8 cellular contexts compared by ENCODE assay signal in genomic region chr12:67068773-67069450, GRCh38.
DNase-seq lines count a peak whose midpoint lies in the region; ATAC-seq and TF ChIP-seq lines count a peak whose summit lies in the region.

No MANE protein-coding gene starts in this region.

- peak overlapping the region; percentile 42 for H3K4me3 ChIP-seq in CD8-positive, alpha-beta T cell (ENCODE audit: low read depth, low read length)
- H3K4me3 ChIP-seq in SJCRH30: peak overlapping the region; percentile 71
- H3K4me3 ChIP-seq in ascending aorta: peak overlapping the region; percentile 62 to 89
- H3K4me3 ChIP-seq in iPS-15b (ENCODE audit: low read depth, low read length): peak overlapping the region; percentile 75

- H3K36me3 Mint-ChIP-seq in CD8-positive, alpha-beta T cell: no peaks in the 10 kb centered on the region

- peak in 5 of 7 experiments; percentile 27 to 59 (median 38) for DNase-seq in CD8-positive, alpha-beta T cell
- DNase-seq in HK-2 (ENCODE audit: unreplicated experiment) (peak; percentile 67), SJCRH30 (peak; percentile 65 to 72), ascending aorta (ENCODE audit: low spot score in 2 of 2) (no peak)
- peak; percentile 46 for DNase-seq in stimulated activated CD4-positive, alpha-beta T cell treated with anti-CD3 and anti-CD28 coated beads, Interleukin-12 subunit alpha, Interleukin-12 subunit beta, amount 100 ng/mL, for 4 hours

- H3K4me1 ChIP-seq in CD8-positive, alpha-beta T cell (ENCODE audit: insufficient read depth, low read length): peaks cover 12% of the 10 kb centered on the region
- H3K4me1 ChIP-seq in SJCRH30: no peaks in the 10 kb centered on the region
- H3K4me1 ChIP-seq in ascending aorta: peaks cover 0 to 2% of the 10 kb centered on the region in 2 donors
- peaks cover 7% of the 10 kb centered on the region for H3K4me1 ChIP-seq in iPS-15b (ENCODE audit: control insufficient read depth, insufficient read depth, low read length)

- H3K27me3 Mint-ChIP-seq in CD8-positive, alpha-beta T cell (ENCODE audit: low read depth): peaks cover 50% of the 10 kb centered on the region

- H3K9me3 ChIP-seq in CD8-positive, alpha-beta T cell (ENCODE audit: low read length): no peaks in the 10 kb centered on the region
- H3K9me3 ChIP-seq in SJCRH30 (replicated peaks) (no peaks in the 10 kb centered on the region), ascending aorta (no peaks in the 10 kb centered on the region), iPS-15b (ENCODE audit: control insufficient read depth, insufficient read depth, low read length) (no peaks in the 10 kb centered on the region)

- CTCF ChIA-PET in CD8-positive, alpha-beta T cell (lab: Charles Lee): no interaction called here

- peak overlapping the region; percentile 60 for H3K9ac ChIP-seq in iPS-15b (ENCODE audit: low read depth, low read length)

- H3K27ac Mint-ChIP-seq in CD8-positive, alpha-beta T cell: peak overlapping the region; percentile 75

- no peaks in the 10 kb centered on the region for H3K36me3 ChIP-seq in CD8-positive, alpha-beta T cell (ENCODE audit: insufficient read depth, low read length)
- H3K36me3 ChIP-seq in SJCRH30 (no peaks in the 10 kb centered on the region), ascending aorta (no peaks in the 10 kb centered on the region), iPS-15b (ENCODE audit: control insufficient read depth, insufficient read depth, low read length) (no peaks in the 10 kb centered on the region)

- peak overlapping the region; percentile 89 for H3K4me3 Mint-ChIP-seq in CD8-positive, alpha-beta T cell

- peak; percentile 75 for ATAC-seq in CD8-positive, alpha-beta T cell
- ATAC-seq in GM19452 (IDR thresholded peaks at IDR 0.05; ENCODE audit: unreplicated experiment): peak; percentile 62
- ATAC-seq in HG02840 (IDR thresholded peaks at IDR 0.05; ENCODE audit: low FRiP score, unreplicated experiment): no peak

- no peak overlapping the region for H3K27ac ChIP-seq in CD8-positive, alpha-beta T cell (ENCODE audit: low read depth, low read length)
- peak overlapping the region; percentile 41; the same call in 1 of the 2 replicates for H3K27ac ChIP-seq in SJCRH30
- H3K27ac ChIP-seq in ascending aorta: peak overlapping the region in 1 of 2 donors; percentile 45

- H3K27me3 ChIP-seq in CD8-positive, alpha-beta T cell (ENCODE audit: insufficient read depth, low read length): peaks cover 4% of the 10 kb centered on the region
- H3K27me3 ChIP-seq in SJCRH30 (no peaks in the 10 kb centered on the region), ascending aorta (no peaks in the 10 kb centered on the region), iPS-15b (ENCODE audit: control insufficient read depth, insufficient read depth, low read length) (peaks cover 29% of the 10 kb centered on the region)

- POLR2A ChIA-PET in CD8-positive, alpha-beta T cell (lab: Charles Lee): no interaction called here

- H3K4me1 Mint-ChIP-seq in CD8-positive, alpha-beta T cell (ENCODE audit: low read depth): peaks cover 17% of the 10 kb centered on the region

- no peaks in the 10 kb centered on the region for H3K9me3 Mint-ChIP-seq in CD8-positive, alpha-beta T cell

- TF ChIP-seq CTCF in CD8-positive, alpha-beta T cell (IDR thresholded peaks at IDR 0.05): no peak
- TF ChIP-seq CTCF in ascending aorta (IDR thresholded peaks at IDR 0.05): no peak

- intact Hi-C loops in CD8-positive, alpha-beta T cell (cut with DNase I, micrococcal nuclease): no loop called here
- intact Hi-C loops in ascending aorta (cut with DNase I): no loop called here

Comparison
In these comparisons a context has a peak if more than half of its experiments do, and no peak if none do; other contexts are left out.
1. DNase-seq: peak in CD8-positive, alpha-beta T cell (5 of 7), HK-2 (single experiment), SJCRH30 (2 of 2) and stimulated activated CD4-positive, alpha-beta T cell treated with anti-CD3 and anti-CD28 coated beads, Interleukin-12 subunit alpha, Interleukin-12 subunit beta, amount 100 ng/mL, for 4 hours (single experiment); none in ascending aorta (0 of 2).
2. Peak in every context shown above with its lines, with median percentiles within 50 percentile points of each other: H3K4me3 ChIP-seq.